8 cellular contexts compared by ENCODE assay signal in genomic region chr3:148962513-148962912, GRCh38. TPM values are rescaled to one million over a fixed set of nuclear protein-coding genes. Genes with fewer than 3 reads are reported as not detected.
DNase-seq lines count a peak whose midpoint lies in the region; ATAC-seq and TF ChIP-seq lines count a peak whose summit lies in the region.

No MANE protein-coding gene starts in this region.

- no peaks in the 10 kb centered on the region for H3K27me3 ChIP-seq in adrenal gland

- no peak for TF ChIP-seq POLR2A in adrenal gland (IDR thresholded peaks at IDR 0.05)

- WGBS in adrenal gland, 4 donors, result 7 to 63% (median 38%) methylated on average over 1 of the region's 1 CpG

- intact Hi-C loops in adrenal gland (cut with DNase I), result no loop called here

- no peaks in the 10 kb centered on the region for H3K36me3 ChIP-seq in adrenal gland (replicated peaks in 1 of 2)

- H3K4me3 ChIP-seq in adrenal gland, result no peak overlapping the region

- H3K9me3 ChIP-seq in adrenal gland (replicated peaks in 1 of 3), result no peaks in the 10 kb centered on the region

- TF ChIP-seq CTCF in adrenal gland (IDR thresholded peaks at IDR 0.05), result peak in 2 of 6 experiments; percentile 14 to 22

- DNase-seq in DMS53 (lab: John Stamatoyannopoulos, UW) (peak; percentile 45), Kasumi-1 (lab: John Stamatoyannopoulos, UW) (peak; percentile 90 to 91), adrenal gland (peak in 6 of 7 donors; percentile 50 to 78 (median 65)), left lobe of liver (ENCODE audit: low spot score) (no peak), cerebellar cortex (ENCODE audit: low spot score) (no peak)
- DNase-seq in effector CD4-positive, alpha-beta T cell, result no peak
- no peak for DNase-seq in activated CD8-positive, alpha-beta memory T cell treated with anti-CD3 and anti-CD28 coated beads for 24 hours

- peaks cover 0 to 4% of the 10 kb centered on the region in 2 donors for H3K4me1 ChIP-seq in adrenal gland (replicated peaks in 1 of 2)

- ATAC-seq in left lobe of liver (peak; percentile 26), HG02981 (IDR thresholded peaks at IDR 0.05; ENCODE audit: unreplicated experiment) (no peak)

- H3K27ac ChIP-seq in adrenal gland, result no peak overlapping the region

RNA-seq across cellular contexts. Expression of gene GYG1, which starts 28.8 kb away (rescaled TPM):
- total RNA-seq in adrenal gland (10 to 100 TPM; 25.6 to 53.6 (median 38.7) TPM), left lobe of liver (6.6 TPM)
- polyA plus RNA-seq in adrenal gland, result 10 to 100 TPM; 17.3 to 52.5 (median 21.7) TPM

Comparison
In these comparisons a context has a peak if more than half of its experiments do, and no peak if none do; other contexts are left out.
1. DNase-seq: peak in DMS53 (single experiment), Kasumi-1 (2 of 2) and adrenal gland (6 of 7); none in left lobe of liver (single experiment), cerebellar cortex (single experiment), effector CD4-positive, alpha-beta T cell (single experiment) and activated CD8-positive, alpha-beta memory T cell treated with anti-CD3 and anti-CD28 coated beads for 24 hours (single experiment).